Comparison of ENCODE assay signal across 9 cellular contexts in genomic region chr6:42279966-42280629, GRCh38.
DNase-seq lines count a peak whose midpoint lies in the region; ATAC-seq, FAIRE-seq and TF ChIP-seq lines count a peak whose summit lies in the region.
"Had no signal": no experiment of that assay in that cellular context is flagged by ENCODE, and none has a peak within 500 bp of the region (broad histone marks: within the 10 kb centered on the region; RNA-seq: fewer than 3 reads in every experiment).

No MANE protein-coding gene starts in this region.

- 77% methylated on average over 15 of the region's 24 CpGs for WGBS in A549 (ENCODE audit: missing lambda C conversion rate)

- peak overlapping the region; percentile 92 for H3K27ac Mint-ChIP-seq in effector memory CD8-positive, alpha-beta T cell
- H3K27ac Mint-ChIP-seq in mesothelial cell of epicardium = peak overlapping the region; percentile 67

- no peaks in the 10 kb centered on the region for H3K9me3 Mint-ChIP-seq in effector memory CD8-positive, alpha-beta T cell
- peaks cover 6% of the 10 kb centered on the region for H3K9me3 Mint-ChIP-seq in mesothelial cell of epicardium

- peaks cover 26% of the 10 kb centered on the region for H3K4me1 ChIP-seq in A549

- CTCF ChIA-PET in A549 (lab: Yijun Ruan, JAX) = interaction anchor here (1.4 to 1.8 kb wide), 2 partner anchors 12 to 19 kb away, joined by 4 to 8 read pairs; no protein-coding TSS in a partner anchor

- no peak for FAIRE-seq in A549 (lab: Jason Lieb, UNC)

- peak overlapping the region; percentile 65 for H3K4me2 ChIP-seq in A549

- DNase-seq in A549 (ENCODE audit: low read depth in 1 of 2, low spot score in 1 of 2) (no peak), HT-29 (ENCODE audit: low spot score) (peak; percentile 31), mesothelial cell of epicardium (ENCODE audit: low spot score in 2 of 2, unreplicated experiment in 2 of 2) (no peak), retina (no peak), NCI-H146 (lab: John Stamatoyannopoulos, UW) (no peak), NCI-H69 (lab: John Stamatoyannopoulos, UW) (no peak)
- no peak for DNase-seq in effector memory CD8-positive, alpha-beta T cell
- DNase-seq: NCI-H2081 treated with DMSO at 0.1 percent for 48 hours had no signal

- H3K27ac ChIP-seq in A549 = peak overlapping the region; percentile 45 to 85; a peak in 5 of 6 replicates

- TF ChIP-seq RAD21 in A549 (conservative IDR thresholded peaks at IDR 0.05 in 1 of 2, IDR thresholded peaks at IDR 0.05 in 1 of 2) = no peak

- H3K36me3 Mint-ChIP-seq in effector memory CD8-positive, alpha-beta T cell (ENCODE audit: insufficient read depth) = peaks cover 15% of the 10 kb centered on the region
- no peaks in the 10 kb centered on the region for H3K36me3 Mint-ChIP-seq in mesothelial cell of epicardium

- H3K4me3 ChIP-seq in A549 = no peak overlapping the region

- no peaks in the 10 kb centered on the region for H3K27me3 Mint-ChIP-seq in effector memory CD8-positive, alpha-beta T cell
- H3K27me3 Mint-ChIP-seq in mesothelial cell of epicardium (ENCODE audit: low read depth) = no peaks in the 10 kb centered on the region

- H3K9me3 ChIP-seq in A549 = no peaks in the 10 kb centered on the region

- no peak for TF ChIP-seq CTCF in A549 (IDR thresholded peaks at IDR 0.05)
- TF ChIP-seq CTCF in mesothelial cell of epicardium (IDR thresholded peaks at IDR 0.05; ENCODE audit: unreplicated experiment) = no peak

- no peak for TF ChIP-seq EP300 in A549 (IDR thresholded peaks at IDR 0.05)

- no peak for TF ChIP-seq POLR2A in A549 (IDR thresholded peaks at IDR 0.05; ENCODE audit: low read length)

- peaks cover 50 to 60% of the 10 kb centered on the region in 2 donors for H3K4me1 Mint-ChIP-seq in effector memory CD8-positive, alpha-beta T cell (ENCODE audit: low read depth in 2 of 2)
- peaks cover 18% of the 10 kb centered on the region for H3K4me1 Mint-ChIP-seq in mesothelial cell of epicardium

- peak overlapping the region; percentile 75 to 76 for H3K4me3 Mint-ChIP-seq in effector memory CD8-positive, alpha-beta T cell
- no peak overlapping the region for H3K4me3 Mint-ChIP-seq in mesothelial cell of epicardium

- POLR2A ChIA-PET in A549 (lab: Yijun Ruan, JAX) = no interaction called here

- ATAC-seq in A549 (peak; percentile 47 to 52; a peak in 3 of 6 replicates), HG02588 (IDR thresholded peaks at IDR 0.05; ENCODE audit: unreplicated experiment) (no peak)
- no peak for ATAC-seq in effector memory CD8-positive, alpha-beta T cell (replicated peaks)

TF ChIP-seq in A549, 52 proteins besides CTCF, POLR2A, EP300 and RAD21:
- TF ChIP-seq CBX8 (IDR thresholded peaks at IDR 0.05) (no peak), FOSB (CRISPR knock-in tag; IDR thresholded peaks at IDR 0.05) (no peak), ESRRA (IDR thresholded peaks at IDR 0.05; ENCODE audit: borderline replicate concordance, low read length) (no peak), HDAC2 (IDR thresholded peaks at IDR 0.05) (no peak), E2F6 (IDR thresholded peaks at IDR 0.05; ENCODE audit: borderline replicate concordance, low read depth) (no peak), ATOH8 (CRISPR knock-in tag; IDR thresholded peaks at IDR 0.05; ENCODE audit: low read depth) (no peak), REST (IDR thresholded peaks at IDR 0.05) (no peak), RARB (CRISPR knock-in tag; IDR thresholded peaks at IDR 0.05) (no peak), RNF2 (IDR thresholded peaks at IDR 0.05; ENCODE audit: borderline replicate concordance, low read depth) (no peak), RFX5 (IDR thresholded peaks at IDR 0.05) (no peak), POLR2AphosphoS2 (conservative IDR thresholded peaks at IDR 0.05; ENCODE audit: low read length) (no peak), FOXS1 (CRISPR knock-in tag; IDR thresholded peaks at IDR 0.05) (no peak), MAZ (IDR thresholded peaks at IDR 0.05; ENCODE audit: borderline replicate concordance, low read depth, low read length) (no peak), HMGXB4 (CRISPR knock-in tag; IDR thresholded peaks at IDR 0.05; ENCODE audit: borderline replicate concordance) (no peak), MAFK (IDR thresholded peaks at IDR 0.05; ENCODE audit: partially characterized antibody) (no peak), ZSCAN20 (CRISPR knock-in tag; IDR thresholded peaks at IDR 0.05) (no peak)

Comparison
In these comparisons a context has a peak if more than half of its experiments do, and no peak if none do; other contexts are left out.
1. ATAC-seq: peak in A549 (2 of 2); none in effector memory CD8-positive, alpha-beta T cell (single experiment) and HG02588 (single experiment).